Comparison of ENCODE assay signal across 32 cellular contexts in the genomic region with DNA sequence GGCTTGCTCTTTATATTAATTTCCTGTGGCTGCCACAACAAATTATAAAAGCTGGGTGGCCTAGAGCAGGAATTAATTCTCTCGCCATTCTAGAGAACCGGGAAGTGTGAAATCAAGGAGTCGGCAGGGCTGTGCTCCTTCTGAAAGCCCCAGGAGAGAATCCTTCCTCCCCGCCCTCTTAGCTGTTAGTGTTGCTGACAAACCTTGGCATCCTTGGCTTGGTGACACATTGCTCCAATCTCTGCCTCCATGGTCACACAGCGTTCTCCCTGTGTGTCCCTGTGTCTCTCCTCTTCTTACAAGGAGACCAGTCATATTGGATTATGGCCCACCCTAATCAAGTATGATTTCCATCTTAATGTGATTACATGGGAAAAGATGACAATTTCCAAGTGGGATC. TPM values are rescaled to one million over a fixed set of nuclear protein-coding genes. Genes with fewer than 3 reads are reported as not detected.
DNase-seq lines count a peak whose midpoint lies in the region; ATAC-seq, FAIRE-seq and TF ChIP-seq lines count a peak whose summit lies in the region.
"Had no signal": no experiment of that assay in that cellular context is flagged by ENCODE, and none has a peak within 500 bp of the region (broad histone marks: within the 10 kb centered on the region; RNA-seq: fewer than 3 reads in every experiment).

No MANE protein-coding gene starts in this region.

- no peak for ATAC-seq in upper lobe of right lung
- ATAC-seq in activated naive CD4-positive, alpha-beta T cell treated with anti-CD3 and anti-CD28 coated beads, Interleukin-2, amount 50 U/mL, for 72 hours = no peak
- ATAC-seq: HCT116, natural killer cell, T-cell had no signal

- TF ChIP-seq CTCF in breast epithelium (IDR thresholded peaks at IDR 0.05) (no peak), MCF 10A (IDR thresholded peaks at IDR 0.05; ENCODE audit: unreplicated experiment) (no peak), kidney (IDR thresholded peaks at IDR 0.05; ENCODE audit: borderline replicate concordance, extremely low read depth, insufficient read depth) (no peak), upper lobe of right lung (IDR thresholded peaks at IDR 0.05) (no peak)

- H3K9ac ChIP-seq in kidney (ENCODE audit: low read length in 2 of 2) (no peak overlapping the region), skeletal muscle tissue (ENCODE audit: low read depth in 1 of 3, low read length in 3 of 3) (peak overlapping the region in 1 of 3 donors; percentile 60)

- H3K4me3 Mint-ChIP-seq in MCF 10A (ENCODE audit: unreplicated experiment) = no peak overlapping the region
- H3K4me3 Mint-ChIP-seq: activated naive CD8-positive, alpha-beta T cell treated with anti-CD3 and anti-CD28 coated beads for 36 hours; natural killer cell; T-cell had no signal

- no peak overlapping the region for H3K4me3 ChIP-seq in breast epithelium
- H3K4me3 ChIP-seq in kidney (ENCODE audit: low read length in 2 of 2) = no peak overlapping the region
- H3K4me3 ChIP-seq in skeletal muscle tissue (ENCODE audit: low read length in 3 of 3) = no peak overlapping the region
- H3K4me3 ChIP-seq in upper lobe of right lung = no peak overlapping the region
- H3K4me3 ChIP-seq: ascending aorta, coronary artery had no signal

- TF ChIP-seq POLR2A in breast epithelium (IDR thresholded peaks at IDR 0.05) (no peak), erythroblast (IDR thresholded peaks at IDR 0.05; ENCODE audit: low read length) (no peak)

- DNase-seq in breast epithelium (ENCODE audit: low spot score in 2 of 2) = no peak
- no peak for DNase-seq in MCF 10A (ENCODE audit: unreplicated experiment)
- no peak for DNase-seq in kidney
- DNase-seq in upper lobe of right lung = no peak
- DNase-seq in activated naive CD4-positive, alpha-beta T cell treated with anti-CD3 and anti-CD28 coated beads, Interleukin-2, amount 50 U/mL, for 72 hours (ENCODE audit: low spot score in 2 of 2) = no peak
- no peak for DNase-seq in stimulated activated CD4-positive, alpha-beta T cell treated with anti-CD3 and anti-CD28 coated beads, Interleukin-4, amount 100 ng/mL, for 4 hours
- DNase-seq in erythroblast (lab: John Stamatoyannopoulos, UW) = no peak
- DNase-seq: 8988T; activated CD4-positive, alpha-beta T cell treated with anti-CD3 and anti-CD28 coated beads for 48 hours; activated effector memory CD4-positive, alpha-beta T cell treated with Interleukin-2 at 50 U/mL for 16 hours; activated naive CD8-positive, alpha-beta T cell treated with anti-CD3 and anti-CD28 coated beads for 36 hours; activated T-cell treated with anti-CD3 and anti-CD28 coated beads, Interleukin-2, amount 50 U/mL, for 1 hour; C1 segment of cervical spinal cord; caudate nucleus; DMS53; effector CD8-positive, alpha-beta T cell; head of caudate nucleus; natural killer cell; NCI-H187; NCI-H2171 treated with DMSO at 0.1 percent for 48 hours; NCI-H510A treated with DMSO at 0.1 percent for 48 hours; OCI-M1; T-cell; WERI-Rb-1 had no signal

- no peaks in the 10 kb centered on the region for H3K4me1 ChIP-seq in breast epithelium
- H3K4me1 ChIP-seq in kidney (ENCODE audit: control insufficient read depth in 1 of 2, insufficient read depth in 1 of 2, low read depth in 1 of 2, low read length in 2 of 2) = peaks cover 6 to 13% of the 10 kb centered on the region in 2 donors
- peaks cover 16 to 31% (median 30%) of the 10 kb centered on the region in 3 donors for H3K4me1 ChIP-seq in skeletal muscle tissue (ENCODE audit: control insufficient read depth in 3 of 3, insufficient read depth in 3 of 3, low read length in 3 of 3)
- H3K4me1 ChIP-seq in upper lobe of right lung = peaks cover 27% of the 10 kb centered on the region
- H3K4me1 ChIP-seq: ascending aorta had no signal

- BruUV-seq in MCF 10A (replicated peaks; lab: Mats Ljungman, UMichigan) = no TSS peak

- no peak overlapping the region for H3K27ac Mint-ChIP-seq in MCF 10A (ENCODE audit: low read depth, unreplicated experiment)
- H3K27ac Mint-ChIP-seq in activated naive CD4-positive, alpha-beta T cell treated with anti-CD3 and anti-CD28 coated beads, Interleukin-2, amount 50 U/mL, for 72 hours = no peak overlapping the region
- H3K27ac Mint-ChIP-seq: activated naive CD8-positive, alpha-beta T cell treated with anti-CD3 and anti-CD28 coated beads for 36 hours; IgD-negative memory B cell; natural killer cell; T-cell had no signal

- no peak for FAIRE-seq in kidney (lab: Jason Lieb, UNC)
- FAIRE-seq: GM12892, keratinocyte had no signal

- no peaks in the 10 kb centered on the region for H3K4me1 Mint-ChIP-seq in MCF 10A (ENCODE audit: insufficient read depth, unreplicated experiment)
- H3K4me1 Mint-ChIP-seq: activated naive CD8-positive, alpha-beta T cell treated with anti-CD3 and anti-CD28 coated beads for 36 hours; IgD-negative memory B cell; natural killer cell; T-cell had no signal

- CTCF ChIA-PET in MCF 10A (lab: Yijun Ruan, JAX) = interaction anchor here (1.5 to 4.0 kb wide), 3 partner anchors 19 to 112 kb away, joined by 3 to 13 read pairs (median 9); no protein-coding TSS in a partner anchor

- H3K27me3 ChIP-seq in breast epithelium = no peaks in the 10 kb centered on the region
- peaks cover 0 to 5% (median 5%) of the 10 kb centered on the region in 3 donors for H3K27me3 ChIP-seq in skeletal muscle tissue (ENCODE audit: control insufficient read depth in 3 of 3, insufficient read depth in 3 of 3, low read length in 3 of 3)
- no peaks in the 10 kb centered on the region for H3K27me3 ChIP-seq in upper lobe of right lung
- H3K27me3 ChIP-seq: ascending aorta had no signal

- intact Hi-C loops in breast epithelium (cut with DNase I; ENCODE audit: low total_unique reads) = no loop called here
- intact Hi-C loops in MCF 10A (cut with micrococcal nuclease) = no loop called here
- intact Hi-C loops in kidney (cut with DNase I) = no loop called here
- intact Hi-C loops in upper lobe of right lung (cut with DNase I) = no loop called here

- H3K27ac ChIP-seq in breast epithelium = peak overlapping the region; percentile 61 to 88
- peak overlapping the region; percentile 73 to 83 for H3K27ac ChIP-seq in kidney (ENCODE audit: low read depth in 2 of 2, low read length in 2 of 2)
- H3K27ac ChIP-seq in skeletal muscle tissue (ENCODE audit: low read depth, low read length) = peak overlapping the region; percentile 68
- peak overlapping the region; percentile 79 for H3K27ac ChIP-seq in upper lobe of right lung
- H3K27ac ChIP-seq: RWPE1, WERI-Rb-1 had no signal

- POLR2A ChIA-PET in MCF 10A (lab: Yijun Ruan, JAX) = interaction anchor here (0.9 to 1.4 kb wide), 2 partner anchors 24 to 164 kb away, joined by 3 to 5 read pairs; no protein-coding TSS in a partner anchor

- H3K9me3 ChIP-seq in breast epithelium (no peaks in the 10 kb centered on the region), kidney (ENCODE audit: control insufficient read depth in 1 of 2, low read length in 2 of 2) (no peaks in the 10 kb centered on the region), skeletal muscle tissue (ENCODE audit: control insufficient read depth in 3 of 3, low read length in 3 of 3) (no peaks in the 10 kb centered on the region), upper lobe of right lung (no peaks in the 10 kb centered on the region)
- H3K9me3 ChIP-seq: ascending aorta had no signal

- H3K27me3 Mint-ChIP-seq in MCF 10A (ENCODE audit: insufficient read depth, unreplicated experiment) = peaks cover 56% of the 10 kb centered on the region

- no peaks in the 10 kb centered on the region for H3K9me3 Mint-ChIP-seq in MCF 10A (ENCODE audit: unreplicated experiment)
- no peaks in the 10 kb centered on the region for H3K9me3 Mint-ChIP-seq in activated naive CD4-positive, alpha-beta T cell treated with anti-CD3 and anti-CD28 coated beads, Interleukin-2, amount 50 U/mL, for 72 hours
- H3K9me3 Mint-ChIP-seq: activated naive CD8-positive, alpha-beta T cell treated with anti-CD3 and anti-CD28 coated beads for 36 hours; natural killer cell; T-cell had no signal

- no peaks in the 10 kb centered on the region for H3K36me3 Mint-ChIP-seq in MCF 10A (ENCODE audit: insufficient read depth, unreplicated experiment)
- no peaks in the 10 kb centered on the region for H3K36me3 Mint-ChIP-seq in activated naive CD4-positive, alpha-beta T cell treated with anti-CD3 and anti-CD28 coated beads, Interleukin-2, amount 50 U/mL, for 72 hours
- H3K36me3 Mint-ChIP-seq: activated naive CD8-positive, alpha-beta T cell treated with anti-CD3 and anti-CD28 coated beads for 36 hours; IgD-negative memory B cell; natural killer cell; T-cell had no signal

- no peaks in the 10 kb centered on the region for H3K36me3 ChIP-seq in breast epithelium
- no peaks in the 10 kb centered on the region for H3K36me3 ChIP-seq in kidney (ENCODE audit: control insufficient read depth in 1 of 2, insufficient read depth in 2 of 2, low read length in 2 of 2)
- H3K36me3 ChIP-seq in skeletal muscle tissue (ENCODE audit: control insufficient read depth in 3 of 3, insufficient read depth in 3 of 3, low read length in 3 of 3) = no peaks in the 10 kb centered on the region
- H3K36me3 ChIP-seq in upper lobe of right lung = no peaks in the 10 kb centered on the region
- H3K36me3 ChIP-seq: ascending aorta, WERI-Rb-1 had no signal

RNA-seq across cellular contexts. Expression of a gene that starts 55.9 kb away (rescaled TPM):
- 10 to 100 TPM in 1 of 3 donors, 1 to 10 TPM in 2; 6.3 to 17.0 (median 9.9) TPM for total RNA-seq in breast epithelium
- 4.8 and 7.6 TPM in 2 replicates for total RNA-seq in MCF 10A (2022)
- total RNA-seq in kidney = 42.6 TPM
- 5.4 TPM for polyA plus RNA-seq in kidney (ENCODE audit: insufficient read depth, low read depth, low replicate concordance)
- total RNA-seq in skeletal muscle tissue = 23.0 TPM
- total RNA-seq in upper lobe of right lung = 25.0 TPM
- 1 to 10 TPM in 1 of 2 donors, under 1 TPM in 1; 0.23 to 1.4 TPM for total RNA-seq in activated naive CD4-positive, alpha-beta T cell treated with anti-CD3 and anti-CD28 coated beads, Interleukin-2, amount 50 U/mL, for 72 hours
- polyA plus RNA-seq: IgD-negative memory B cell had no signal
